In genomic region chr22:35576671-35577070, GRCh38 we compare ENCODE assay signal across 37 cellular contexts. TPM values are rescaled to one million over a fixed set of nuclear protein-coding genes. Genes with fewer than 3 reads are reported as not detected.
"Had no signal": no experiment of that assay in that cellular context is flagged by ENCODE, and none has a peak within 500 bp of the region (broad histone marks: within the 10 kb centered on the region; RNA-seq: fewer than 3 reads in every experiment).

No MANE protein-coding gene starts in this region.

- H3K27me3 Mint-ChIP-seq: activated CD8-positive, alpha-beta T cell treated with anti-CD3 and anti-CD28 coated beads for 36 hours had no signal

- H3K9me3 Mint-ChIP-seq: activated B cell treated with CpG ODN at 0.5 μM for 24 hours; activated CD4-positive, alpha-beta memory T cell treated with anti-CD3 and anti-CD28 coated beads for 36 hours; activated CD4-positive, alpha-beta T cell treated with anti-CD3 and anti-CD28 coated beads, Interleukin-2, amount 10 ng/mL, durations not matched to agents 24 days and 14 days; activated CD8-positive, alpha-beta T cell treated with anti-CD3 and anti-CD28 coated beads for 36 hours; activated naive CD4-positive, alpha-beta T cell treated with anti-CD3 and anti-CD28 coated beads for 36 hours; activated naive CD8-positive, alpha-beta T cell treated with anti-CD3 and anti-CD28 coated beads for 36 hours; activated T-cell treated with anti-CD3 and anti-CD28 coated beads, Interleukin-2, amount 50 U/mL, for 4 hours; activated T-helper 1 cell treated with anti-CD3 and anti-CD28 coated beads, Interleukin-12 subunit alpha, Interleukin-12 subunit beta, Interleukin-2, Interleukin-4 antibody, amounts not matched to agents 30 ng/mL and 10 ng/mL and 1 ng/mL, durations not matched to agents 14 hours and 24 hours and 36 hours; activated T-helper 17 cell treated with anti-CD3 and anti-CD28 coated beads, Interleukin-2, amount 50 U/mL, for 72 hours; central memory CD8-positive, alpha-beta T cell; T-helper 1 cell treated with Interleukin-12 subunit alpha and Interleukin-12 subunit beta and Interleukin-4 antibody, amounts not matched to agents 30 μg/mL and 1 μg/mL, for 36 hours; T-helper 2 cell treated with Interferon-gamma antibody and Interleukin-4, amounts not matched to agents 5 μg/mL and 100 μg/mL, for 36 hours had no signal

- H3K36me3 Mint-ChIP-seq: activated CD4-positive, alpha-beta memory T cell treated with anti-CD3 and anti-CD28 coated beads for 36 hours; activated naive CD4-positive, alpha-beta T cell treated with anti-CD3 and anti-CD28 coated beads, Interleukin-2, amount 50 U/mL, for 72 hours; activated naive CD8-positive, alpha-beta T cell treated with anti-CD3 and anti-CD28 coated beads for 36 hours; brain had no signal

- H3K27ac ChIP-seq: ascending aorta, cardiac muscle cell, VCaP had no signal

- H3K27me3 ChIP-seq: ascending aorta, cardiac muscle cell had no signal

- H3K4me1 Mint-ChIP-seq: activated B cell treated with CpG ODN at 0.5 μM for 24 hours; activated CD4-positive, alpha-beta T cell treated with anti-CD3 and anti-CD28 coated beads, Interleukin-2, amount 10 ng/mL, durations not matched to agents 24 days and 14 days; activated naive CD8-positive, alpha-beta T cell treated with anti-CD3 and anti-CD28 coated beads for 36 hours; activated T-helper 17 cell treated with anti-CD3 and anti-CD28 coated beads, Interleukin-2, amount 50 U/mL, for 72 hours; central memory CD8-positive, alpha-beta T cell had no signal

- H3K4me1 ChIP-seq: ascending aorta had no signal

- DNase-seq: activated B cell treated with CpG ODN at 0.5 μM for 24 hours; activated CD4-positive, alpha-beta memory T cell treated with anti-CD3 and anti-CD28 coated beads for 36 hours; activated CD4-positive, alpha-beta T cell treated with anti-CD3 and anti-CD28 coated beads for 4 hours; activated CD4-positive, alpha-beta T cell treated with anti-CD3 and anti-CD28 coated beads, Interleukin-2, amount 10 ng/mL, durations not matched to agents 24 days and 14 days; activated CD4-positive, alpha-beta T cell treated with anti-CD3 and anti-CD28 coated beads, Interleukin-2, amount 50 U/mL, for 1 hour; activated CD4-positive, alpha-beta T cell treated with anti-CD3 and anti-CD28 coated beads, Interleukin-2, amount 50 U/mL, for 4 hours; activated CD4-positive, CD25-positive, alpha-beta regulatory T cell treated with anti-CD3 and anti-CD28 coated beads, Interleukin-2, amount 50 U/mL, for 72 hours; activated CD8-positive, alpha-beta memory T cell treated with anti-CD3 and anti-CD28 coated beads, Interleukin-2, amount 50 U/mL, for 4 hours; activated CD8-positive, alpha-beta T cell treated with anti-CD3 and anti-CD28 coated beads for 36 hours; activated effector memory CD4-positive, alpha-beta T cell treated with anti-CD3 and anti-CD28 coated beads, Interleukin-2, amount 50 U/mL, for 16 hours; activated gamma-delta T cell treated with Interleukin-2 at 50 U/mL for 16 hours; activated naive CD4-positive, alpha-beta T cell; activated naive CD4-positive, alpha-beta T cell treated with anti-CD3 and anti-CD28 coated beads for 36 hours; activated naive CD4-positive, alpha-beta T cell treated with anti-CD3 and anti-CD28 coated beads, Interleukin-2, amount 50 U/mL, for 16 hours; activated naive CD8-positive, alpha-beta T cell treated with anti-CD3 and anti-CD28 coated beads for 36 hours; activated T-cell treated with anti-CD3 and anti-CD28 coated beads for 4 hours; activated T-cell treated with anti-CD3 and anti-CD28 coated beads, Interleukin-2, amount 50 U/mL, for 1 hour; activated T-cell treated with anti-CD3 and anti-CD28 coated beads, Interleukin-2, amount 50 U/mL, for 4 hours; activated T-cell treated with anti-CD3 and anti-CD28 coated beads, Interleukin-2, amount 50 U/mL, for 72 hours; amygdala; anterior cingulate cortex; cerebellar nuclear complex; T-helper 1 cell; T-helper 2 cell; T-helper 9 cell had no signal

- H3K4me3 Mint-ChIP-seq: activated B cell treated with CpG ODN at 0.5 μM for 24 hours; activated CD4-positive, alpha-beta memory T cell treated with anti-CD3 and anti-CD28 coated beads for 36 hours; activated CD4-positive, alpha-beta T cell treated with anti-CD3 and anti-CD28 coated beads, Interleukin-2, amount 10 ng/mL, durations not matched to agents 24 days and 14 days; activated CD8-positive, alpha-beta T cell treated with anti-CD3 and anti-CD28 coated beads for 36 hours; activated naive CD4-positive, alpha-beta T cell treated with anti-CD3 and anti-CD28 coated beads for 36 hours; activated naive CD8-positive, alpha-beta T cell treated with anti-CD3 and anti-CD28 coated beads for 36 hours; activated T-cell treated with anti-CD3 and anti-CD28 coated beads, Interleukin-2, amount 50 U/mL, for 4 hours; activated T-cell treated with anti-CD3 and anti-CD28 coated beads, Interleukin-2, amount 50 U/mL, for 72 hours; activated T-helper 1 cell treated with anti-CD3 and anti-CD28 coated beads, Interleukin-12 subunit alpha, Interleukin-12 subunit beta, Interleukin-2, Interleukin-4 antibody, amounts not matched to agents 30 ng/mL and 10 ng/mL and 1 ng/mL, durations not matched to agents 14 hours and 24 hours and 36 hours; activated T-helper 17 cell treated with anti-CD3 and anti-CD28 coated beads, Interleukin-2, amount 50 U/mL, for 72 hours; brain; central memory CD8-positive, alpha-beta T cell; T-helper 1 cell treated with Interleukin-12 subunit alpha and Interleukin-12 subunit beta and Interleukin-4 antibody, amounts not matched to agents 30 μg/mL and 1 μg/mL, for 36 hours; T-helper 2 cell treated with Interferon-gamma antibody and Interleukin-4, amounts not matched to agents 5 μg/mL and 100 μg/mL, for 36 hours had no signal

- H3K36me3 ChIP-seq: ascending aorta, cardiac muscle cell had no signal

- ATAC-seq: activated CD8-positive, alpha-beta T cell treated with anti-CD3 and anti-CD28 coated beads for 36 hours; activated naive CD4-positive, alpha-beta T cell treated with anti-CD3 and anti-CD28 coated beads, Interleukin-2, amount 50 U/mL, for 72 hours; activated T-cell treated with anti-CD3 and anti-CD28 coated beads, Interleukin-2, amount 50 U/mL, for 4 hours; activated T-cell treated with anti-CD3 and anti-CD28 coated beads, Interleukin-2, amount 50 U/mL, for 72 hours; activated T-helper 17 cell treated with anti-CD3 and anti-CD28 coated beads, Interleukin-2, amount 50 U/mL, for 72 hours had no signal

- H3K9me3 ChIP-seq: ascending aorta had no signal

- H3K27ac Mint-ChIP-seq: activated B cell treated with CpG ODN at 0.5 μM for 24 hours; activated CD4-positive, alpha-beta memory T cell treated with anti-CD3 and anti-CD28 coated beads for 36 hours; activated CD4-positive, alpha-beta T cell treated with anti-CD3 and anti-CD28 coated beads, Interleukin-2, amount 10 ng/mL, durations not matched to agents 24 days and 14 days; activated CD8-positive, alpha-beta T cell treated with anti-CD3 and anti-CD28 coated beads for 36 hours; activated naive CD4-positive, alpha-beta T cell treated with anti-CD3 and anti-CD28 coated beads for 36 hours; activated naive CD8-positive, alpha-beta T cell treated with anti-CD3 and anti-CD28 coated beads for 36 hours; activated T-cell treated with anti-CD3 and anti-CD28 coated beads, Interleukin-2, amount 50 U/mL, for 72 hours; activated T-helper 1 cell treated with anti-CD3 and anti-CD28 coated beads, Interleukin-12 subunit alpha, Interleukin-12 subunit beta, Interleukin-2, Interleukin-4 antibody, amounts not matched to agents 30 ng/mL and 10 ng/mL and 1 ng/mL, durations not matched to agents 14 hours and 24 hours and 36 hours; activated T-helper 17 cell treated with anti-CD3 and anti-CD28 coated beads, Interleukin-2, amount 50 U/mL, for 72 hours; brain; T-helper 1 cell treated with Interleukin-12 subunit alpha and Interleukin-12 subunit beta and Interleukin-4 antibody, amounts not matched to agents 30 μg/mL and 1 μg/mL, for 36 hours; T-helper 2 cell treated with Interferon-gamma antibody and Interleukin-4, amounts not matched to agents 5 μg/mL and 100 μg/mL, for 36 hours had no signal

- H3K4me3 ChIP-seq: ascending aorta, cardiac muscle cell had no signal

RNA-seq across cellular contexts. Expression of gene RASD2, which starts 36.0 kb away (rescaled TPM):
- total RNA-seq: activated B cell treated with CpG ODN at 0.5 μM for 24 hours; activated CD4-positive, alpha-beta T cell treated with anti-CD3 and anti-CD28 coated beads, Interleukin-2, amount 10 ng/mL, durations not matched to agents 24 days and 14 days; activated CD8-positive, alpha-beta T cell treated with anti-CD3 and anti-CD28 coated beads for 36 hours; activated naive CD4-positive, alpha-beta T cell treated with anti-CD3 and anti-CD28 coated beads for 36 hours; activated T-helper 1 cell treated with anti-CD3 and anti-CD28 coated beads, Interleukin-12 subunit alpha, Interleukin-12 subunit beta, Interleukin-2, Interleukin-4 antibody, amounts not matched to agents 30 ng/mL and 10 ng/mL and 1 ng/mL, durations not matched to agents 14 hours and 24 hours and 36 hours had no signal

RNA-seq across cellular contexts. Expression of gene MB, which starts 40.5 kb away (rescaled TPM):
- total RNA-seq: activated B cell treated with CpG ODN at 0.5 μM for 24 hours; activated CD4-positive, alpha-beta memory T cell treated with anti-CD3 and anti-CD28 coated beads for 36 hours; activated CD8-positive, alpha-beta T cell treated with anti-CD3 and anti-CD28 coated beads for 36 hours; activated naive CD4-positive, alpha-beta T cell treated with anti-CD3 and anti-CD28 coated beads for 36 hours; activated naive CD8-positive, alpha-beta T cell treated with anti-CD3 and anti-CD28 coated beads for 36 hours; ascending aorta; bronchial epithelial cell; chondrocyte had no signal
